In genomic region chr5:78778538-78778937, GRCh38 we compare ENCODE assay signal across 16 cellular contexts.
DNase-seq lines count a peak whose midpoint lies in the region; ATAC-seq and TF ChIP-seq lines count a peak whose summit lies in the region.
"Had no signal": no experiment of that assay in that cellular context is flagged by ENCODE, and none has a peak within 500 bp of the region (broad histone marks: within the 10 kb centered on the region; RNA-seq: fewer than 3 reads in every experiment).

No MANE protein-coding gene starts in this region.

- intact Hi-C loops in right cardiac atrium (cut with DNase I): no loop called here

- H3K4me1 ChIP-seq in HEK293 (ENCODE audit: control insufficient read depth, insufficient read depth, low read length) (peaks cover 11% of the 10 kb centered on the region), adipocyte (ENCODE audit: control insufficient read depth, insufficient read depth, low read length) (peaks cover 18% of the 10 kb centered on the region), right cardiac atrium (ENCODE audit: control insufficient read depth, insufficient read depth, low read length) (no peaks in the 10 kb centered on the region)

- 93% methylated on average over 1 of the region's 1 CpG for WGBS in right cardiac atrium

- DNase-seq in COR-L47 (lab: John Stamatoyannopoulos, UW) (peak; percentile 73), adipocyte (ENCODE audit: low read depth) (peak; percentile 13), right cardiac atrium (no peak), NAMALWA (ENCODE audit: low spot score) (no peak), NCI-H2171 (lab: John Stamatoyannopoulos, UW) (no peak), NCI-H2227 treated with DMSO at 0.1 percent for 48 hours (lab: John Stamatoyannopoulos, UW) (no peak)
- DNase-seq: activated CD4-positive, alpha-beta T cell treated with anti-CD3 and anti-CD28 coated beads for 36 hours; activated effector memory CD4-positive, alpha-beta T cell treated with anti-CD3 and anti-CD28 coated beads, Interleukin-2, amount 50 U/mL, for 16 hours; cortex of kidney; hypothalamus; KBM-7; NCI-H1417 treated with DMSO at 0.1 percent for 48 hours; T-helper 9 cell had no signal

- H3K9me3 ChIP-seq in HEK293 (ENCODE audit: control insufficient read depth, insufficient read depth, low read depth, low read length): no peaks in the 10 kb centered on the region
- peaks cover 4% of the 10 kb centered on the region for H3K9me3 ChIP-seq in adipocyte (ENCODE audit: control insufficient read depth, low read length)
- no peaks in the 10 kb centered on the region for H3K9me3 ChIP-seq in right cardiac atrium (ENCODE audit: control insufficient read depth, low read length)
- H3K9me3 ChIP-seq: thoracic aorta had no signal

- H3K36me3 ChIP-seq in HEK293 (ENCODE audit: control insufficient read depth in 2 of 2, insufficient read depth in 1 of 2, low read length in 2 of 2) (no peaks in the 10 kb centered on the region), adipocyte (ENCODE audit: control insufficient read depth, insufficient read depth, low read length, severe bottlenecking) (no peaks in the 10 kb centered on the region)
- H3K36me3 ChIP-seq: thoracic aorta had no signal

- ATAC-seq in right cardiac atrium: peak; percentile 14 to 56
- no peak for ATAC-seq in HG03135 (IDR thresholded peaks at IDR 0.05; ENCODE audit: unreplicated experiment)
- ATAC-seq: activated CD4-positive, alpha-beta T cell treated with anti-CD3 and anti-CD28 coated beads for 36 hours had no signal

- H3K27ac ChIP-seq in HEK293 (ENCODE audit: extremely low read depth, low read depth, low read length): no peak overlapping the region
- no peak overlapping the region for H3K27ac ChIP-seq in right cardiac atrium (ENCODE audit: low read length)
- H3K27ac ChIP-seq: thoracic aorta had no signal

- H3K27me3 ChIP-seq in adipocyte (replicated peaks; ENCODE audit: control insufficient read depth, insufficient read depth, low read length) (no peaks in the 10 kb centered on the region), right cardiac atrium (ENCODE audit: control insufficient read depth, insufficient read depth) (no peaks in the 10 kb centered on the region)

- H3K4me3 ChIP-seq in HEK293 (ENCODE audit: low read depth, low read length) (no peak overlapping the region), adipocyte (ENCODE audit: low read length) (no peak overlapping the region), right cardiac atrium (ENCODE audit: low read length) (no peak overlapping the region)
- H3K4me3 ChIP-seq: thoracic aorta had no signal

- H3K9ac ChIP-seq in adipocyte (ENCODE audit: low read length): no peak overlapping the region

- POLR2A ChIA-PET in HEK293 (lab: Yijun Ruan, JAX): interaction anchor here (0.6 kb wide), 1 partner anchor 170 kb away, joined by 4 read pairs; no protein-coding TSS in a partner anchor

- no peak for TF ChIP-seq CTCF in HEK293 (tag by site-specific recombination; IDR thresholded peaks at IDR 0.05)

- CTCF ChIA-PET in HEK293 (lab: Yijun Ruan, JAX): no interaction called here

TF ChIP-seq in HEK293, 187 proteins besides CTCF, POLR2A, EP300 and RAD21 (continues in another document):
- no peak for TF ChIP-seq GLI4 (tag by site-specific recombination; IDR thresholded peaks at IDR 0.05)
- no peak for TF ChIP-seq ZNF18 (tag by site-specific recombination; IDR thresholded peaks at IDR 0.05)
- TF ChIP-seq PRDM6 (tag by site-specific recombination; IDR thresholded peaks at IDR 0.05): peak; percentile 66
- TF ChIP-seq GLIS2 (tag by site-specific recombination; IDR thresholded peaks at IDR 0.05): no peak
- no peak for TF ChIP-seq ZNF544 (tag by site-specific recombination; IDR thresholded peaks at IDR 0.05)
- TF ChIP-seq ZNF629 (tag by site-specific recombination; IDR thresholded peaks at IDR 0.05): peak; percentile 49
- no peak for TF ChIP-seq ZNF26 (tag by site-specific recombination; IDR thresholded peaks at IDR 0.05)
- TF ChIP-seq KLF10 (tag by site-specific recombination; IDR thresholded peaks at IDR 0.05): peak; percentile 38; the same call in 1 of the 2 replicates
- no peak for TF ChIP-seq YY1 (tag by site-specific recombination; IDR thresholded peaks at IDR 0.05)
- peak; percentile 98 for TF ChIP-seq ZIC2 (tag by site-specific recombination; IDR thresholded peaks at IDR 0.05)
- TF ChIP-seq, protein P1, sequence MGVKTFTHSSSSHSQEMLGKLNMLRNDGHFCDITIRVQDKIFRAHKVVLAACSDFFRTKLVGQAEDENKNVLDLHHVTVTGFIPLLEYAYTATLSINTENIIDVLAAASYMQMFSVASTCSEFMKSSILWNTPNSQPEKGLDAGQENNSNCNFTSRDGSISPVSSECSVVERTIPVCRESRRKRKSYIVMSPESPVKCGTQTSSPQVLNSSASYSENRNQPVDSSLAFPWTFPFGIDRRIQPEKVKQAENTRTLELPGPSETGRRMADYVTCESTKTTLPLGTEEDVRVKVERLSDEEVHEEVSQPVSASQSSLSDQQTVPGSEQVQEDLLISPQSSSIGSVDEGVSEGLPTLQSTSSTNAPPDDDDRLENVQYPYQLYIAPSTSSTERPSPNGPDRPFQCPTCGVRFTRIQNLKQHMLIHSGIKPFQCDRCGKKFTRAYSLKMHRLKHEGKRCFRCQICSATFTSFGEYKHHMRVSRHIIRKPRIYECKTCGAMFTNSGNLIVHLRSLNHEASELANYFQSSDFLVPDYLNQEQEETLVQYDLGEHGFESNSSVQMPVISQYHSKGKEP (tag by site-specific recombination; IDR thresholded peaks at IDR 0.05): peak; percentile 15; the same call in 1 of the 2 replicates
- TF ChIP-seq ZNF24 (tag by site-specific recombination; IDR thresholded peaks at IDR 0.05): 0 out of 2 replicates have a peak, but pooled peaks have one; percentile 61
- no peak for TF ChIP-seq ELK4 (IDR thresholded peaks at IDR 0.05; ENCODE audit: borderline replicate concordance, low read depth, low read length)
- no peak for TF ChIP-seq ZNF624 (tag by site-specific recombination; IDR thresholded peaks at IDR 0.05)
- TF ChIP-seq, protein P2, sequence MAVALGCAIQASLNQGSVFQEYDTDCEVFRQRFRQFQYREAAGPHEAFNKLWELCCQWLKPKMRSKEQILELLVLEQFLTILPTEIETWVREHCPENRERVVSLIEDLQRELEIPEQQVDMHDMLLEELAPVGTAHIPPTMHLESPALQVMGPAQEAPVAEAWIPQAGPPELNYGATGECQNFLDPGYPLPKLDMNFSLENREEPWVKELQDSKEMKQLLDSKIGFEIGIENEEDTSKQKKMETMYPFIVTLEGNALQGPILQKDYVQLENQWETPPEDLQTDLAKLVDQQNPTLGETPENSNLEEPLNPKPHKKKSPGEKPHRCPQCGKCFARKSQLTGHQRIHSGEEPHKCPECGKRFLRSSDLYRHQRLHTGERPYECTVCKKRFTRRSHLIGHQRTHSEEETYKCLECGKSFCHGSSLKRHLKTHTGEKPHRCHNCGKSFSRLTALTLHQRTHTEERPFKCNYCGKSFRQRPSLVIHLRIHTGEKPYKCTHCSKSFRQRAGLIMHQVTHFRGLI (tag by site-specific recombination; IDR thresholded peaks at IDR 0.05): peak; percentile 29; the same call in 1 of the 2 replicates
- TF ChIP-seq SCRT1 (tag by site-specific recombination; IDR thresholded peaks at IDR 0.05; ENCODE audit: borderline replicate concordance): no peak

Comparison
In these comparisons a context has a peak if more than half of its experiments do, and no peak if none do; other contexts are left out.
1. DNase-seq: peak in COR-L47 (single experiment) and adipocyte (single experiment); none in right cardiac atrium (0 of 3), NAMALWA (single experiment), NCI-H2171 (single experiment) and NCI-H2227 treated with DMSO at 0.1 percent for 48 hours (single experiment).